Comparison of ENCODE assay signal across 22 cellular contexts in genomic region chr6:58419321-58419720, GRCh38.
"Had no signal": no experiment of that assay in that cellular context is flagged by ENCODE, and none has a peak within 500 bp of the region (broad histone marks: within the 10 kb centered on the region; RNA-seq: fewer than 3 reads in every experiment).

No MANE protein-coding gene starts in this region.

- DNase-seq: activated B cell treated with CpG ODN at 0.5 μM for 24 hours; activated CD4-positive, alpha-beta memory T cell treated with anti-CD3 and anti-CD28 coated beads, Interleukin-2, amount 10 ng/mL, durations not matched to agents 7 days and 5 days; activated CD4-positive, alpha-beta T cell treated with anti-CD3 and anti-CD28 coated beads for 48 hours; activated CD4-positive, alpha-beta T cell treated with anti-CD3 and anti-CD28 coated beads, Interleukin-2, amount 10 ng/mL, durations not matched to agents 7 days and 5 days; activated CD4-positive, alpha-beta T cell treated with anti-CD3 and anti-CD28 coated beads, Interleukin-2, amount 50 U/mL, for 48 hours; activated CD4-positive, CD25-positive, alpha-beta regulatory T cell treated with anti-CD3 and anti-CD28 coated beads, Interleukin-2, amount 50 U/mL, for 72 hours; activated CD8-positive, alpha-beta memory T cell treated with anti-CD3 and anti-CD28 coated beads for 24 hours; activated CD8-positive, alpha-beta memory T cell treated with anti-CD3 and anti-CD28 coated beads, Interleukin-2, amount 10 ng/mL, durations not matched to agents 7 days and 5 days; activated CD8-positive, alpha-beta memory T cell treated with anti-CD3 and anti-CD28 coated beads, Interleukin-2, amount 50 U/mL, for 48 hours; activated CD8-positive, alpha-beta T cell treated with anti-CD3 and anti-CD28 coated beads, Interleukin-2, amount 10 ng/mL, durations not matched to agents 7 days and 5 days; activated effector memory CD4-positive, alpha-beta T cell treated with Interleukin-2 at 50 U/mL for 16 hours; activated gamma-delta T cell; activated naive CD4-positive, alpha-beta T cell treated with anti-CD3 and anti-CD28 coated beads, Interleukin-2, amount 10 ng/mL, durations not matched to agents 7 days and 5 days; activated naive CD4-positive, alpha-beta T cell treated with Interleukin-2 at 50 U/mL for 16 hours; activated naive CD8-positive, alpha-beta T cell treated with anti-CD3 and anti-CD28 coated beads, Interleukin-2, amount 10 ng/mL, durations not matched to agents 7 days and 5 days; activated naive CD8-positive, alpha-beta T cell treated with anti-CD3 and anti-CD28 coated beads, Interleukin-2, amount 50 U/mL, for 24 hours; activated T-cell treated with anti-CD3 and anti-CD28 coated beads, Interleukin-2, amount 50 U/mL, for 24 hours; activated T-cell treated with anti-CD3 and anti-CD28 coated beads, Interleukin-2, amount 50 U/mL, for 48 hours; amygdala; anterior cingulate cortex; central memory CD4-positive, alpha-beta T cell; T-helper 17 cell had no signal

- ATAC-seq: activated CD8-positive, alpha-beta memory T cell treated with anti-CD3 and anti-CD28 coated beads, Interleukin-2, amount 10 ng/mL, durations not matched to agents 7 days and 5 days; activated CD8-positive, alpha-beta T cell treated with anti-CD3 and anti-CD28 coated beads, Interleukin-2, amount 10 ng/mL, durations not matched to agents 7 days and 5 days; activated naive CD8-positive, alpha-beta T cell treated with anti-CD3 and anti-CD28 coated beads, Interleukin-2, amount 50 U/mL, for 24 hours; T-helper 17 cell had no signal
